ENCODE assay signal across 24 cellular contexts in genomic region chr9:131487001-131487400, GRCh38. TPM values are rescaled to one million over a fixed set of nuclear protein-coding genes. Genes with fewer than 3 reads are reported as not detected.
A peak's percentile ranks its signal among the peaks of the same experiment; 100 is the strongest.
DNase-seq lines count a peak whose midpoint lies in the region; ATAC-seq, FAIRE-seq and TF ChIP-seq lines count a peak whose summit lies in the region.
"Had no signal": no experiment of that assay in that cellular context is flagged by ENCODE, and none has a peak within 500 bp of the region (broad histone marks: within the 10 kb centered on the region; RNA-seq: fewer than 3 reads in every experiment).

No MANE protein-coding gene starts in this region.

- peak overlapping the region; percentile 75 for H3K27ac Mint-ChIP-seq in endothelial cell (ENCODE audit: unreplicated experiment)
- H3K27ac Mint-ChIP-seq: HFFc6 had no signal

- H3K36me3 ChIP-seq in heart right ventricle (peaks cover 4 to 100% (median 92%) of the 10 kb centered on the region in 9 donors), NT2/D1 (ENCODE audit: insufficient read depth, insufficient read length, low read length) (peaks cover 99% of the 10 kb centered on the region)

- no peak overlapping the region for H3K4me3 Mint-ChIP-seq in endothelial cell (ENCODE audit: unreplicated experiment)
- H3K4me3 Mint-ChIP-seq: CD4-positive, alpha-beta memory T cell; HFFc6 had no signal

- intact Hi-C loops in right cardiac atrium (cut with DNase I), result no loop called here
- intact Hi-C loops in heart right ventricle (cut with DNase I), result no loop called here

- WGBS in right cardiac atrium, result 82% methylated on average over 9 of the region's 9 CpGs
- 80 to 84% methylated on average over 9 of the region's 9 CpGs for WGBS in heart right ventricle, 2 donors

- H3K27ac ChIP-seq in right cardiac atrium (ENCODE audit: low read length) (no peak overlapping the region), heart right ventricle (peak overlapping the region in 1 of 10 donors; percentile 20)

- H3K9me3 ChIP-seq in right cardiac atrium (ENCODE audit: control insufficient read depth, low read length) (no peaks in the 10 kb centered on the region), heart right ventricle (no peaks in the 10 kb centered on the region), NT2/D1 (ENCODE audit: insufficient read depth, low read length) (no peaks in the 10 kb centered on the region)
- H3K9me3 ChIP-seq: SK-N-SH had no signal

- DNase-seq in right cardiac atrium (peak in 2 of 3 donors; percentile 24 to 39), heart right ventricle (no peak), NT2/D1 (ENCODE audit: low read depth, low spot score) (no peak), endothelial cell (ENCODE audit: low spot score) (no peak), frontal cortex (ENCODE audit: low spot score in 2 of 2) (no peak), NCI-H1105 (lab: John Stamatoyannopoulos, UW) (no peak), NCI-H187 (lab: John Stamatoyannopoulos, UW) (no peak)
- DNase-seq: CD4-positive, alpha-beta memory T cell; HFFc6; KBM-7; NCI-H1092; NCI-H1436 treated with DMSO at 0.1 percent for 48 hours; NCI-H2029 treated with DMSO at 0.1 percent for 48 hours; NCI-H446; NCI-H526; SIG-M5; SK-N-SH had no signal

- no peak for ATAC-seq in right cardiac atrium
- no peak for ATAC-seq in heart right ventricle

- TF ChIP-seq CTCF in heart right ventricle (IDR thresholded peaks at IDR 0.05), result no peak
- no peak for TF ChIP-seq CTCF in endothelial cell (IDR thresholded peaks at IDR 0.05; ENCODE audit: unreplicated experiment)

- H3K4me1 Mint-ChIP-seq in endothelial cell (ENCODE audit: unreplicated experiment), result no peaks in the 10 kb centered on the region

- no peak for FAIRE-seq in frontal cortex (lab: Jason Lieb, UNC)
- FAIRE-seq: G401.6, GM12892, H54 had no signal

- H3K4me1 ChIP-seq in right cardiac atrium (ENCODE audit: control insufficient read depth, insufficient read depth, low read length) (peaks cover under 1% of the 10 kb centered on the region), heart right ventricle (peaks cover 0 to 50% (median 22%) of the 10 kb centered on the region in 9 donors), NT2/D1 (ENCODE audit: insufficient read depth, insufficient read length) (peaks cover 19% of the 10 kb centered on the region)

- H3K4me3 ChIP-seq in right cardiac atrium (ENCODE audit: low read length) (no peak overlapping the region), heart right ventricle (no peak overlapping the region), NT2/D1 (ENCODE audit: insufficient read length, low read depth) (no peak overlapping the region)

- H3K36me3 Mint-ChIP-seq in endothelial cell (ENCODE audit: low read depth, unreplicated experiment), result peaks cover 84% of the 10 kb centered on the region

- H3K27me3 ChIP-seq in right cardiac atrium (ENCODE audit: control insufficient read depth, insufficient read depth), result no peaks in the 10 kb centered on the region
- no peaks in the 10 kb centered on the region for H3K27me3 ChIP-seq in heart right ventricle
- H3K27me3 ChIP-seq in NT2/D1 (ENCODE audit: insufficient read depth, insufficient read length), result no peaks in the 10 kb centered on the region

- H3K9me3 Mint-ChIP-seq in endothelial cell (ENCODE audit: unreplicated experiment), result no peaks in the 10 kb centered on the region
- H3K9me3 Mint-ChIP-seq: CD4-positive, alpha-beta memory T cell; HFFc6 had no signal

- peaks cover 29% of the 10 kb centered on the region for H3K27me3 Mint-ChIP-seq in endothelial cell (ENCODE audit: unreplicated experiment)
- H3K27me3 Mint-ChIP-seq: CD4-positive, alpha-beta memory T cell had no signal

- peak overlapping the region; percentile 12 for H3K9ac ChIP-seq in NT2/D1 (ENCODE audit: insufficient read length, low read depth)
- H3K9ac ChIP-seq: SK-N-SH had no signal

RNA-seq across cellular contexts. Expression of gene POMT1, which starts 15.7 kb away (rescaled TPM):
- 10 to 100 TPM; 17.3 to 21.9 (median 20.4) TPM for total RNA-seq in right cardiac atrium
- polyA plus RNA-seq in right cardiac atrium, result 18.4 TPM
- total RNA-seq in heart right ventricle, result 10 to 100 TPM; 17.0 to 27.6 (median 21.2) TPM
- 10 to 100 TPM; 20.6 to 34.1 TPM for polyA plus RNA-seq in heart right ventricle
- total RNA-seq in endothelial cell (ENCODE audit: unreplicated experiment), result 57.6 TPM
- total RNA-seq in frontal cortex, result 42.4 TPM

RNA-seq across cellular contexts. Expression of gene UCK1, which starts 44.1 kb away (rescaled TPM):
- total RNA-seq in right cardiac atrium, result 10 to 100 TPM; 26.1 to 32.0 (median 27.9) TPM
- 31.5 TPM for polyA plus RNA-seq in right cardiac atrium
- 10 to 100 TPM; 16.6 to 29.5 (median 22.5) TPM for total RNA-seq in heart right ventricle
- 10 to 100 TPM; 27.7 to 32.7 TPM for polyA plus RNA-seq in heart right ventricle
- 23.0 TPM for total RNA-seq in endothelial cell (ENCODE audit: unreplicated experiment)
- total RNA-seq in frontal cortex, result 15.5 TPM

RNA-seq across cellular contexts. Expression of gene PRRT1B, which starts 58.3 kb away (rescaled TPM):
- total RNA-seq in right cardiac atrium, result not detected
- not detected for polyA plus RNA-seq in right cardiac atrium
- total RNA-seq in heart right ventricle, result not detected
- polyA plus RNA-seq in heart right ventricle, result not detected
- not detected for total RNA-seq in endothelial cell (ENCODE audit: unreplicated experiment)
- total RNA-seq in frontal cortex, result not detected
- total RNA-seq: A673; CD4-positive, alpha-beta memory T cell; Daoy; HFFc6; HT1080 had no signal
- polyA plus RNA-seq: BJ; CD4-positive, alpha-beta memory T cell; SK-N-SH had no signal

Comparison
In these comparisons a context has a peak if more than half of its experiments do, and no peak if none do; other contexts are left out.
1. DNase-seq: peak in right cardiac atrium (2 of 3); none in heart right ventricle (0 of 2), NT2/D1 (single experiment), endothelial cell (single experiment), frontal cortex (0 of 2), NCI-H1105 (single experiment) and NCI-H187 (0 of 2).